ENCODE assay signal across 8 cellular contexts in the genomic region with DNA sequence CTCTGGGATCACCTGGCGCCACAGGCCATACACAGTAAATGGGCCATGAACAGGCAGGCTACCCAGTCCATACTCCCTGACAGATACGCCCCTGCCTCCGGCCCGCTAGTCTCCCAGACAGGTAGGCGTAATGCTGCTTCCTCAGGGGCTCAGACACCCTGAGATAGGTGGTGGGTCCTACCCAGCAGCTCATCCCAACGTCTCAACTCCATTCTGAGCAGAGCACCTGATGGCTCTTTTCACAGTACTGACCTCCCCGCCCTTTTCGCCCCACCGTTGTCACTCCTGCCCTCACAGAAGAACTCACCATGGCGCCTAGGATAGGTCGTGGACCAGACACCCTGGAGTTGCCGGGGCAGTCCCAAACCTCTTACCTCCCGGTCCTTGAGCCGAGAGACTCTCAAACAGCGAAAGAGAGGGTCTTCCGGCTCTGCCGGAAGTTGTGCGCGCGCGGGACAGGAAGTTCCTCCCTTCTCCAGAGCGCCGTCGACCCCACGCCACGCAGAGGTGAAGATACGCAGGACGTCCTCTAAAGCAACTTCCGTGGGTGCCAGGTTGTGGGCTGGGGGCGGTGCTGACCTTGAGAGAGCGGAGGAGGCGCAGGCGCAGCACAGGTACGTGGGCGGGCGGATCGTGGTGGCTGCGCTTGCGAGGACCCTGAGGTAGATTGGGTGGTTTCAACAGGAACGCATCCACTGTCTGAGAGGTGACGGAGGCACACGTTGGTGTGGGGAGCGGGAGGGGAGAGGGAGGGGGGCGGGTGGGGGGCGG. TPM values are rescaled to one million over a fixed set of nuclear protein-coding genes. Genes with fewer than 3 reads are reported as not detected.
DNase-seq lines count a peak whose midpoint lies in the region; ATAC-seq and TF ChIP-seq lines count a peak whose summit lies in the region.

A gene (minus strand): TSS at position 432 of the 771 bp plus-strand sequence. CDS start 122 bp downstream, at position 310.

- peaks cover 6% of the 10 kb centered on the region for H3K79me1 ChIP-seq in H9 (ENCODE audit: insufficient read depth, low read depth, low read length, poor library complexity, severe bottlenecking)

- peak within 1 kb of the TSS; percentile 79 for H3K9ac ChIP-seq in ES-I3 (ENCODE audit: low read depth, low read length)
- H3K9ac ChIP-seq in H9 (ENCODE audit: extremely low read depth, insufficient read length, low read length): peak within 1 kb of the TSS; percentile 77

- H3K27me3 Mint-ChIP-seq in H9 (ENCODE audit: low read depth) (no peaks in the 10 kb centered on the region), nephron (ENCODE audit: low read depth) (no peaks in the 10 kb centered on the region)
- no peaks in the 10 kb centered on the region for H3K27me3 Mint-ChIP-seq in activated T-helper 2 cell treated with anti-CD3 and anti-CD28 coated beads, Interferon-gamma antibody, Interleukin-2, Interleukin-4, amounts not matched to agents 10 μg/mL and 5 μg/mL and 100 μg/mL, durations not matched to agents 14 hours and 24 hours and 36 hours (ENCODE audit: low read depth)

- no peak within 1 kb of the TSS for H2BK12ac ChIP-seq in H9 (ENCODE audit: insufficient read length, low read depth, low read length)

- H4K8ac ChIP-seq in H9 (replicated peaks; ENCODE audit: insufficient read length, low read depth, low read length): no peak within 1 kb of the TSS

- H3K18ac ChIP-seq in H9 (ENCODE audit: insufficient read length, low read depth, low read length): peak within 1 kb of the TSS; percentile 69

- peaks cover 22 to 24% of the 10 kb centered on the region in 2 experiments for H3K9me3 Mint-ChIP-seq in H9
- H3K9me3 Mint-ChIP-seq in activated T-helper 2 cell treated with anti-CD3 and anti-CD28 coated beads, Interferon-gamma antibody, Interleukin-2, Interleukin-4, amounts not matched to agents 10 μg/mL and 5 μg/mL and 100 μg/mL, durations not matched to agents 14 hours and 24 hours and 36 hours: peaks cover 15% of the 10 kb centered on the region
- H3K9me3 Mint-ChIP-seq in nephron: peaks cover 19% of the 10 kb centered on the region

- H2AFZ ChIP-seq in H9 (ENCODE audit: low read length): peak within 1 kb of the TSS; percentile 93

- TF ChIP-seq CTCF in H9 (conservative IDR thresholded peaks at IDR 0.05) (no peak), fibroblast of pulmonary artery (IDR thresholded peaks at IDR 0.05; ENCODE audit: low read length, missing control alignments) (no peak), nephron (IDR thresholded peaks at IDR 0.05; ENCODE audit: unreplicated experiment in 3 of 3) (no peak)

- no peak within 1 kb of the TSS for H2BK5ac ChIP-seq in H9 (ENCODE audit: insufficient read length, low read length)

- H3K4ac ChIP-seq in H9 (ENCODE audit: low read depth, low read length): no peak within 1 kb of the TSS

- no peak within 1 kb of the TSS for H3K56ac ChIP-seq in H9 (ENCODE audit: insufficient read length, low read depth, low read length)

- H3K4me3 Mint-ChIP-seq in H9: peak within 1 kb of the TSS; percentile 94 to 95
- peak within 1 kb of the TSS; percentile 99 for H3K4me3 Mint-ChIP-seq in activated T-helper 2 cell treated with anti-CD3 and anti-CD28 coated beads, Interferon-gamma antibody, Interleukin-2, Interleukin-4, amounts not matched to agents 10 μg/mL and 5 μg/mL and 100 μg/mL, durations not matched to agents 14 hours and 24 hours and 36 hours (ENCODE audit: low read depth)
- H3K4me3 Mint-ChIP-seq in nephron: peak within 1 kb of the TSS; percentile 99 to 100 (median 99)

- TF ChIP-seq POLR2A in Raji (IDR thresholded peaks at IDR 0.05; ENCODE audit: insufficient read depth, low read depth, low read length): peak; percentile 83

- ATAC-seq in stimulated activated naive CD8-positive, alpha-beta T cell treated with anti-CD3 and anti-CD28 coated beads, Interleukin-15, Interleukin-2, amounts not matched to agents 100 U/mL and 50 U/mL, for 24 hours: peak; percentile 99

- H3K79me2 ChIP-seq in H9 (ENCODE audit: insufficient read depth, low read length): peaks cover 12% of the 10 kb centered on the region; the same call in 1 of the 2 replicates

- H2BK15ac ChIP-seq in H9 (ENCODE audit: low read depth, low read length): no peak within 1 kb of the TSS

- H3K27ac Mint-ChIP-seq in H9: peak within 1 kb of the TSS; percentile 94 to 95 (median 95)
- peak within 1 kb of the TSS; percentile 97 for H3K27ac Mint-ChIP-seq in activated T-helper 2 cell treated with anti-CD3 and anti-CD28 coated beads, Interferon-gamma antibody, Interleukin-2, Interleukin-4, amounts not matched to agents 10 μg/mL and 5 μg/mL and 100 μg/mL, durations not matched to agents 14 hours and 24 hours and 36 hours
- peak within 1 kb of the TSS; percentile 83 to 97 (median 93) for H3K27ac Mint-ChIP-seq in nephron

- H3K4me1 Mint-ChIP-seq in H9 (peaks cover 23 to 24% of the 10 kb centered on the region in 2 experiments), nephron (peaks cover 39% of the 10 kb centered on the region)
- peaks cover 45% of the 10 kb centered on the region for H3K4me1 Mint-ChIP-seq in activated T-helper 2 cell treated with anti-CD3 and anti-CD28 coated beads, Interferon-gamma antibody, Interleukin-2, Interleukin-4, amounts not matched to agents 10 μg/mL and 5 μg/mL and 100 μg/mL, durations not matched to agents 14 hours and 24 hours and 36 hours (ENCODE audit: low read depth)

- H4K91ac ChIP-seq in H9 (ENCODE audit: insufficient read length, low read depth, low read length): no peak within 1 kb of the TSS

- no CpG with 5 or more reads among the region's 45 CpGs for WGBS in H9 (ENCODE audit: extremely low coverage, insufficient read length, low lambda C conversion rate)

- no peak within 1 kb of the TSS for H4K5ac ChIP-seq in H9 (ENCODE audit: insufficient read length, low read depth, low read length)

- H3K4me2 ChIP-seq in H9 (ENCODE audit: insufficient read depth, insufficient read length, low read length): peak within 1 kb of the TSS; percentile 100

- no peaks in the 10 kb centered on the region for H4K20me1 ChIP-seq in H9 (ENCODE audit: control insufficient read depth, insufficient read depth, insufficient read length)

- no peaks in the 10 kb centered on the region for H3K27me3 ChIP-seq in H9 (ENCODE audit: insufficient read depth, low read length)

- no peak within 1 kb of the TSS for H2BK120ac ChIP-seq in H9 (ENCODE audit: low read depth, low read length, poor library complexity, severe bottlenecking)

- DNase-seq in H9 (peak; percentile 85), M059J (ENCODE audit: low read depth) (peak; percentile 96), fibroblast of pulmonary artery (ENCODE audit: low read depth) (peak; percentile 91)
- DNase-seq in activated T-helper 2 cell treated with anti-CD3 and anti-CD28 coated beads, Interferon-gamma antibody, Interleukin-2, Interleukin-4, amounts not matched to agents 10 μg/mL and 5 μg/mL and 100 μg/mL, durations not matched to agents 14 hours and 24 hours and 36 hours (ENCODE audit: low spot score): peak; percentile 90
- peak; percentile 91 for DNase-seq in stimulated activated naive CD8-positive, alpha-beta T cell treated with anti-CD3 and anti-CD28 coated beads, Interleukin-15, Interleukin-2, amounts not matched to agents 100 U/mL and 50 U/mL, for 24 hours

- H3K9me3 ChIP-seq in ES-I3 (ENCODE audit: control insufficient read depth, insufficient read depth, low read length) (peaks cover 6% of the 10 kb centered on the region; the same call in 1 of the 2 replicates), H9 (ENCODE audit: control insufficient read depth, low read depth, low read length) (peaks cover 9% of the 10 kb centered on the region)

- no peak within 1 kb of the TSS for H2AK5ac ChIP-seq in H9 (ENCODE audit: insufficient read length, low read length)

- H3K27ac ChIP-seq in H9 (ENCODE audit: insufficient read length, low read depth, low read length): peak within 1 kb of the TSS; percentile 29

- H3K36me3 Mint-ChIP-seq in H9 (ENCODE audit: insufficient read depth in 1 of 3, low read depth in 3 of 3): peaks cover 33 to 57% (median 55%) of the 10 kb centered on the region in 3 experiments
- H3K36me3 Mint-ChIP-seq in activated T-helper 2 cell treated with anti-CD3 and anti-CD28 coated beads, Interferon-gamma antibody, Interleukin-2, Interleukin-4, amounts not matched to agents 10 μg/mL and 5 μg/mL and 100 μg/mL, durations not matched to agents 14 hours and 24 hours and 36 hours (ENCODE audit: low read depth): peaks cover 68% of the 10 kb centered on the region
- H3K36me3 Mint-ChIP-seq in nephron (ENCODE audit: low read depth): peaks cover 47% of the 10 kb centered on the region

- no peak within 1 kb of the TSS for H2BK20ac ChIP-seq in H9 (ENCODE audit: low read depth, low read length, poor library complexity, severe bottlenecking)

- H3T11ph ChIP-seq in H9 (ENCODE audit: low read length): no peak within 1 kb of the TSS

- H3K36me3 ChIP-seq in ES-I3 (ENCODE audit: insufficient read depth, low read length): no peaks in the 10 kb centered on the region

- H3K14ac ChIP-seq in H9 (ENCODE audit: insufficient read depth, low read length): peak within 1 kb of the TSS; percentile 80; the same call in 1 of the 2 replicates

- H3K4me3 ChIP-seq in fibroblast of pulmonary artery (replicated peaks; ENCODE audit: low read depth, low read length): peak within 1 kb of the TSS; percentile 99

- intact Hi-C loops in activated T-helper 2 cell treated with anti-CD3 and anti-CD28 coated beads, Interferon-gamma antibody, Interleukin-2, Interleukin-4, amounts not matched to agents 10 μg/mL and 5 μg/mL and 100 μg/mL, durations not matched to agents 14 hours and 24 hours and 36 hours (cut with micrococcal nuclease): loop anchor here (1.0 to 10.0 kb wide), 3 partner anchors 17 to 396 kb away; no protein-coding TSS in a partner anchor

- H3K4me1 ChIP-seq in ES-I3 (ENCODE audit: insufficient read depth, low read length) (peaks cover 9% of the 10 kb centered on the region; the same call in 1 of the 2 replicates), H9 (ENCODE audit: insufficient read depth, low read length) (no peaks in the 10 kb centered on the region)

- H3K23ac ChIP-seq in H9 (ENCODE audit: insufficient read length, low read depth, low read length): no peak within 1 kb of the TSS

- peaks cover 8% of the 10 kb centered on the region for H3K23me2 ChIP-seq in H9 (ENCODE audit: insufficient read length, low read depth, low read length, poor library complexity, severe bottlenecking)

RNA-seq across cellular contexts. Expression of the gene that starts here (rescaled TPM):
- 14.5 and 17.9 TPM in 2 replicates for total RNA-seq in H9 (2021)
- total RNA-seq in M059J (2014; rRNA removed; shearing (Covaris generic)): 15.7 and 21.1 TPM in 2 replicates
- total RNA-seq in activated T-helper 2 cell treated with anti-CD3 and anti-CD28 coated beads, Interferon-gamma antibody, Interleukin-2, Interleukin-4, amounts not matched to agents 10 μg/mL and 5 μg/mL and 100 μg/mL, durations not matched to agents 14 hours and 24 hours and 36 hours: 31.1 and 32.7 TPM in 2 replicates

Comparison
In these comparisons a context has a peak if more than half of its experiments do, and no peak if none do; other contexts are left out.
1. Peak in every context shown above with its lines: DNase-seq, ATAC-seq, H3K4me3 ChIP-seq and H3K27ac ChIP-seq.